In genomic region chr19:49086296-49086695, GRCh38 we compare ENCODE assay signal across 10 cellular contexts. TPM values are rescaled to one million over a fixed set of nuclear protein-coding genes. Genes with fewer than 3 reads are reported as not detected.
A peak's percentile ranks its signal among the peaks of the same experiment; 100 is the strongest.
DNase-seq lines count a peak whose midpoint lies in the region; ATAC-seq, FAIRE-seq and TF ChIP-seq lines count a peak whose summit lies in the region.
"Had no signal": no experiment of that assay in that cellular context is flagged by ENCODE, and none has a peak within 500 bp of the region (broad histone marks: within the 10 kb centered on the region; RNA-seq: fewer than 3 reads in every experiment).

No MANE protein-coding gene starts in this region.

- TF ChIP-seq POLR2A in NB4 (IDR thresholded peaks at IDR 0.05; ENCODE audit: extremely low read depth, insufficient read length) (no peak), H1 (IDR thresholded peaks at IDR 0.05; ENCODE audit: control extremely low read depth in 1 of 2, low read depth in 2 of 2, low read length in 2 of 2) (no peak)

- no peak overlapping the region for H4K91ac ChIP-seq in H1 (replicated peaks; ENCODE audit: insufficient read length, low read length)

- H3K4me1 ChIP-seq in BLaER1 (peaks cover 36% of the 10 kb centered on the region), H1 (replicated peaks in 1 of 4; ENCODE audit: control insufficient read depth in 3 of 4, insufficient read depth in 4 of 4, low read length in 3 of 4) (peaks cover 4 to 6% (median 5%) of the 10 kb centered on the region in 4 experiments), neural progenitor cell (peaks cover 18% of the 10 kb centered on the region)

- H3K79me2 ChIP-seq in H1 (ENCODE audit: control insufficient read depth in 1 of 2, insufficient read depth in 2 of 2, low read length in 2 of 2) (peaks cover 34 to 50% of the 10 kb centered on the region in 2 experiments), neural progenitor cell (ENCODE audit: low read depth) (peaks cover 59% of the 10 kb centered on the region)

- H2BK12ac ChIP-seq in H1 (ENCODE audit: low read depth, low read length) = no peak overlapping the region

- H3K23me2 ChIP-seq in H1 (ENCODE audit: low read depth, low read length) = peaks cover 14% of the 10 kb centered on the region; the same call in 1 of the 2 replicates

- no peak overlapping the region for H2AK5ac ChIP-seq in H1 (ENCODE audit: low read depth, low read length)

- H3K9ac ChIP-seq in BLaER1 (peak overlapping the region; percentile 98), H1 (replicated peaks in 1 of 4; ENCODE audit: extremely low read depth in 1 of 4, low read depth in 3 of 4, low read length in 3 of 4) (peak overlapping the region; percentile 73 to 98 (median 96)), neural progenitor cell (peak overlapping the region; percentile 96)

- TF ChIP-seq EP300 in H1 (IDR thresholded peaks at IDR 0.05; ENCODE audit: borderline replicate concordance in 1 of 2, low read depth in 2 of 2, low read length in 2 of 2) = no peak

- H3K9me3 Mint-ChIP-seq in neural progenitor cell = no peaks in the 10 kb centered on the region

- H4K20me1 ChIP-seq in BLaER1 (peaks cover 59% of the 10 kb centered on the region), H1 (replicated peaks in 1 of 2; ENCODE audit: control insufficient read depth in 1 of 2, insufficient read depth in 2 of 2, low read length in 2 of 2) (peaks cover 25 to 28% of the 10 kb centered on the region in 2 experiments), neural progenitor cell (ENCODE audit: low read depth) (peaks cover 59% of the 10 kb centered on the region)

- no peak for FAIRE-seq in H1 (lab: Jason Lieb, UNC)

- no peak overlapping the region for H2BK120ac ChIP-seq in H1 (replicated peaks; ENCODE audit: low read depth, low read length)

- H3K4ac ChIP-seq in H1 (replicated peaks; ENCODE audit: insufficient read length, low read depth, low read length) = no peak overlapping the region

- peak overlapping the region; percentile 97 for H3K4me3 Mint-ChIP-seq in neural progenitor cell

- no peak overlapping the region for H2BK5ac ChIP-seq in H1 (ENCODE audit: low read depth, low read length)

- CTCF ChIA-PET in H1 (lab: Charles Lee; ENCODE audit: partially characterized antibody) = interaction anchor here (0.9 to 2.7 kb wide), 5 partner anchors 11 to 22 kb away, joined by 3 to 12 read pairs (median 3); no protein-coding TSS in a partner anchor

- H3K4me3 ChIP-seq in BLaER1 (peak overlapping the region; percentile 97), NB4 (ENCODE audit: low read depth, low read length) (peak overlapping the region; percentile 98), H1 (ENCODE audit: extremely low read depth in 1 of 4, insufficient read depth in 2 of 4, low read depth in 3 of 4, low read length in 4 of 4) (peak overlapping the region; percentile 84 to 97 (median 90)), neural progenitor cell (peak overlapping the region; percentile 89)

- no peak overlapping the region for H3K56ac ChIP-seq in H1 (replicated peaks; ENCODE audit: insufficient read length, low read depth, low read length)

- peaks cover 20% of the 10 kb centered on the region for H3K4me1 Mint-ChIP-seq in neural progenitor cell

- POLR2A ChIA-PET in H1 (lab: Charles Lee; ENCODE audit: partially characterized antibody) = interaction anchor here (0.9 to 2.9 kb wide), 9 partner anchors 9 to 63 kb away, joined by 3 to 21 read pairs (median 7); no protein-coding TSS in a partner anchor

- H3K79me1 ChIP-seq in H1 (ENCODE audit: low read depth, low read length) = peaks cover 12% of the 10 kb centered on the region

- peaks cover 16% of the 10 kb centered on the region for H3K36me3 Mint-ChIP-seq in neural progenitor cell

- H3K9me3 ChIP-seq in BLaER1 (no peaks in the 10 kb centered on the region), H1 (ENCODE audit: insufficient read depth in 2 of 2, low read depth in 1 of 2, low read length in 1 of 2) (no peaks in the 10 kb centered on the region), neural progenitor cell (ENCODE audit: low read depth) (no peaks in the 10 kb centered on the region)

- ATAC-seq in HG02885 (IDR thresholded peaks at IDR 0.05; ENCODE audit: poor library complexity, unreplicated experiment) = no peak
- ATAC-seq in HG03039 (IDR thresholded peaks at IDR 0.05; ENCODE audit: unreplicated experiment) = no peak

- H3K27ac Mint-ChIP-seq in neural progenitor cell = peak overlapping the region; percentile 94

- no peak for DNase-seq in NB4 (ENCODE audit: low read depth)
- DNase-seq in H1 (ENCODE audit: low read depth in 1 of 2, low spot score in 2 of 2) = no peak
- DNase-seq in neural progenitor cell (ENCODE audit: low spot score) = no peak
- DNase-seq in MV-4-11 (lab: John Stamatoyannopoulos, UW) = no peak
- no peak for DNase-seq in DMS79 (lab: John Stamatoyannopoulos, UW)
- DNase-seq: NCI-H2081 had no signal

- H3K23ac ChIP-seq in H1 (ENCODE audit: insufficient read length) = no peak overlapping the region

- H3K27ac ChIP-seq in BLaER1 = peak overlapping the region; percentile 97
- peak overlapping the region; percentile 94; the same call in 1 of the 2 replicates for H3K27ac ChIP-seq in H1 (ENCODE audit: low read depth, low read length)
- H3K27ac ChIP-seq in neural progenitor cell = no peak overlapping the region

- H3K4me2 ChIP-seq in BLaER1 (peak overlapping the region; percentile 100), H1 (ENCODE audit: insufficient read depth in 1 of 2, low read depth in 2 of 2, low read length in 2 of 2) (peak overlapping the region; percentile 82 to 88), neural progenitor cell (peak overlapping the region; percentile 100)

- no peak overlapping the region for H4K5ac ChIP-seq in H1 (ENCODE audit: insufficient read length, low read depth, low read length)

- no peak overlapping the region for H4K8ac ChIP-seq in H1 (ENCODE audit: extremely low read depth, insufficient read depth, low read length)

- no peak overlapping the region for H3K14ac ChIP-seq in H1 (ENCODE audit: insufficient read length)

- peaks cover 2% of the 10 kb centered on the region for H3K27me3 Mint-ChIP-seq in neural progenitor cell (ENCODE audit: insufficient read depth, low read depth)

- H2BK20ac ChIP-seq in H1 (ENCODE audit: low read length) = no peak overlapping the region

- peaks cover 52% of the 10 kb centered on the region for H3K36me3 ChIP-seq in BLaER1
- H3K36me3 ChIP-seq in H1 (ENCODE audit: control insufficient read depth in 2 of 4, insufficient read depth in 4 of 4, low read length in 3 of 4) = peaks cover 16 to 45% (median 23%) of the 10 kb centered on the region in 4 experiments
- H3K36me3 ChIP-seq in neural progenitor cell = peaks cover 7% of the 10 kb centered on the region

- no peak for TF ChIP-seq RAD21 in H1 (IDR thresholded peaks at IDR 0.05 in 1 of 2, conservative IDR thresholded peaks at IDR 0.05 in 1 of 2; ENCODE audit: low read depth in 2 of 2, low read length in 2 of 2)

- 83% methylated on average over 11 of the region's 11 CpGs; no CpG with 5 or more reads in 1 of the 2 experiments for WGBS in H1 (ENCODE audit: extremely low coverage in 1 of 2, insufficient coverage in 1 of 2, insufficient read length in 1 of 2, insufficient replicate concordance in 2 of 2, low coverage in 1 of 2, low lambda C conversion rate in 2 of 2, missing lambda C conversion rate in 1 of 2), 2 experiments

- H2AFZ ChIP-seq in H1 (ENCODE audit: low read length) = no peak overlapping the region
- no peak overlapping the region for H2AFZ ChIP-seq in neural progenitor cell (replicated peaks)

- H2BK15ac ChIP-seq in H1 (ENCODE audit: low read length) = no peak overlapping the region

- TF ChIP-seq CTCF in NB4 (IDR thresholded peaks at IDR 0.05; ENCODE audit: low read depth, low read length) = no peak
- TF ChIP-seq CTCF in H1 (IDR thresholded peaks at IDR 0.05; ENCODE audit: control extremely low read depth in 1 of 3, insufficient read depth in 1 of 3, low read depth in 1 of 3, low read length in 3 of 3) = no peak
- TF ChIP-seq CTCF in neural progenitor cell (IDR thresholded peaks at IDR 0.05) = no peak

- H3K27me3 ChIP-seq in BLaER1 (no peaks in the 10 kb centered on the region), H1 (replicated peaks in 1 of 4; ENCODE audit: control insufficient read depth in 3 of 4, extremely low read depth in 1 of 4, insufficient read depth in 3 of 4, low read length in 3 of 4) (peaks cover 0 to 3% (median 0%) of the 10 kb centered on the region in 4 experiments; a peak in 1 of 7 replicates), neural progenitor cell (peaks cover 4% of the 10 kb centered on the region)

- H3F3A ChIP-seq in neural progenitor cell (ENCODE audit: low read depth) = peaks cover 14% of the 10 kb centered on the region

- no peak overlapping the region for H3K18ac ChIP-seq in H1 (ENCODE audit: extremely low read depth, low read length)

RNA-seq across cellular contexts. Expression of gene SNRNP70, which starts 1.0 kb away (rescaled TPM):
- total RNA-seq in H1 (2021; fragmentation: NEBNext Ultra II Directional; extraction: Animal tissue kit (Norgen Biotek cat#: 25700)) = 231 and 244 TPM in 2 replicates
- 235 and 515 TPM in 2 replicates for polyA plus RNA-seq in H1 (2011; rRNA removed)
- 297 TPM for polyA plus RNA-seq in H1 (2011; cell fraction: cytosol; rRNA removed)
- 997 TPM for polyA plus RNA-seq in H1 (2011; cell fraction: nucleus; rRNA removed)
- polyA plus RNA-seq in H1 (2012, experiment 1 of 2) = 258 to 390 TPM (median 349 TPM) in 4 replicates
- 223 TPM for polyA plus RNA-seq in H1 (2012, experiment 2 of 2)
- 289 TPM for polyA plus RNA-seq in H1 (2013, experiment 1 of 2)
- 270 TPM for polyA plus RNA-seq in H1 (2013, experiment 2 of 2)
- 75.3 and 90.3 TPM in 2 replicates for polyA minus RNA-seq in H1 (2011; rRNA and poly(A)+ RNA removed)
- polyA minus RNA-seq in H1 (2011; cell fraction: cytosol; rRNA and poly(A)+ RNA removed) = 102 TPM
- 140 TPM for polyA minus RNA-seq in H1 (2011; cell fraction: nucleus; rRNA and poly(A)+ RNA removed)
- 162 and 365 TPM in 2 replicates for total RNA-seq in neural progenitor cell (ENCODE audit: low replicate concordance)

RNA-seq across cellular contexts. Expression of gene KCNA7, which starts 13.8 kb away (rescaled TPM):
- total RNA-seq in H1 (2021; fragmentation: NEBNext Ultra II Directional; extraction: Animal tissue kit (Norgen Biotek cat#: 25700)) = 0.10 and 0.17 TPM in 2 replicates
- polyA plus RNA-seq in H1 (2011; rRNA removed) = 0.06 and 0.09 TPM in 2 replicates
- 0.13 TPM for polyA plus RNA-seq in H1 (2011; cell fraction: cytosol; rRNA removed)
- 0.10 TPM for polyA plus RNA-seq in H1 (2011; cell fraction: nucleus; rRNA removed)
- 0.15 to 0.23 TPM (median 0.18 TPM) in 4 replicates for polyA plus RNA-seq in H1 (2012, experiment 1 of 2)
- not detected for polyA plus RNA-seq in H1 (2012, experiment 2 of 2)
- polyA plus RNA-seq in H1 (2013, experiment 1 of 2) = 0.08 TPM
- 0.07 TPM for polyA plus RNA-seq in H1 (2013, experiment 2 of 2)
- 0.09 and 0.24 TPM in 2 replicates for polyA minus RNA-seq in H1 (2011; rRNA and poly(A)+ RNA removed)
- polyA minus RNA-seq in H1 (2011; cell fraction: cytosol; rRNA and poly(A)+ RNA removed) = not detected
- 0.20 TPM for polyA minus RNA-seq in H1 (2011; cell fraction: nucleus; rRNA and poly(A)+ RNA removed)
- 0.11 TPM in 1 of 2 replicates, not detected in the other for total RNA-seq in neural progenitor cell (ENCODE audit: low replicate concordance)
- total RNA-seq: dermis microvascular lymphatic vessel endothelial cell had no signal

RNA-seq across cellular contexts. Expression of gene NTF4, which starts 21.7 kb away (rescaled TPM):
- total RNA-seq in H1 (2021; fragmentation: NEBNext Ultra II Directional; extraction: Animal tissue kit (Norgen Biotek cat#: 25700)) = 2.8 and 3.1 TPM in 2 replicates
- polyA plus RNA-seq in H1 (2011; rRNA removed) = 5.3 and 6.5 TPM in 2 replicates
- 5.4 TPM for polyA plus RNA-seq in H1 (2011; cell fraction: cytosol; rRNA removed)
- 13.6 TPM for polyA plus RNA-seq in H1 (2011; cell fraction: nucleus; rRNA removed)
- 0.80 to 5.3 TPM (median 4.3 TPM) in 4 replicates for polyA plus RNA-seq in H1 (2012, experiment 1 of 2)
- 2.3 TPM for polyA plus RNA-seq in H1 (2012, experiment 2 of 2)
- polyA plus RNA-seq in H1 (2013, experiment 1 of 2) = 2.7 TPM
- polyA plus RNA-seq in H1 (2013, experiment 2 of 2) = 2.7 TPM
- 0.59 and 0.82 TPM in 2 replicates for polyA minus RNA-seq in H1 (2011; rRNA and poly(A)+ RNA removed)
- polyA minus RNA-seq in H1 (2011; cell fraction: cytosol; rRNA and poly(A)+ RNA removed) = 1.2 TPM
- polyA minus RNA-seq in H1 (2011; cell fraction: nucleus; rRNA and poly(A)+ RNA removed) = 3.4 TPM
- 0.46 and 3.8 TPM in 2 replicates for total RNA-seq in neural progenitor cell (ENCODE audit: low replicate concordance)
- total RNA-seq: dermis microvascular lymphatic vessel endothelial cell had no signal

RNA-seq across cellular contexts. Expression of gene LIN7B, which starts 27.9 kb away (rescaled TPM):
- 4.1 and 4.2 TPM in 2 replicates for total RNA-seq in H1 (2021; fragmentation: NEBNext Ultra II Directional; extraction: Animal tissue kit (Norgen Biotek cat#: 25700))
- 4.1 and 6.0 TPM in 2 replicates for polyA plus RNA-seq in H1 (2011; rRNA removed)
- polyA plus RNA-seq in H1 (2011; cell fraction: cytosol; rRNA removed) = 4.6 TPM
- 9.1 TPM for polyA plus RNA-seq in H1 (2011; cell fraction: nucleus; rRNA removed)
- polyA plus RNA-seq in H1 (2012, experiment 1 of 2) = 1.7 to 7.5 TPM (median 4.9 TPM) in 4 replicates
- polyA plus RNA-seq in H1 (2012, experiment 2 of 2) = 2.1 TPM
- polyA plus RNA-seq in H1 (2013, experiment 1 of 2) = 1.8 TPM
- polyA plus RNA-seq in H1 (2013, experiment 2 of 2) = 2.8 TPM
- polyA minus RNA-seq in H1 (2011; rRNA and poly(A)+ RNA removed) = 1.6 and 2.4 TPM in 2 replicates
- polyA minus RNA-seq in H1 (2011; cell fraction: cytosol; rRNA and poly(A)+ RNA removed) = not detected
- polyA minus RNA-seq in H1 (2011; cell fraction: nucleus; rRNA and poly(A)+ RNA removed) = 3.5 TPM
- total RNA-seq in neural progenitor cell (ENCODE audit: low replicate concordance) = 9.2 and 9.7 TPM in 2 replicates

RNA-seq across cellular contexts. Expression of gene CGB7, which starts 28.7 kb away (rescaled TPM):
- total RNA-seq in H1 (2021; fragmentation: NEBNext Ultra II Directional; extraction: Animal tissue kit (Norgen Biotek cat#: 25700)) = 0.52 and 1.2 TPM in 2 replicates
- 2.2 and 3.8 TPM in 2 replicates for polyA plus RNA-seq in H1 (2011; rRNA removed)
- 3.5 TPM for polyA plus RNA-seq in H1 (2011; cell fraction: cytosol; rRNA removed)
- 21.3 TPM for polyA plus RNA-seq in H1 (2011; cell fraction: nucleus; rRNA removed)
- polyA plus RNA-seq in H1 (2012, experiment 1 of 2) = 0.40 to 2.9 TPM (median 1.7 TPM) in 4 replicates
- polyA plus RNA-seq in H1 (2012, experiment 2 of 2) = 0.87 TPM
- 1.1 TPM for polyA plus RNA-seq in H1 (2013, experiment 1 of 2)
- polyA plus RNA-seq in H1 (2013, experiment 2 of 2) = 1.1 TPM
- 0.29 and 0.57 TPM in 2 replicates for polyA minus RNA-seq in H1 (2011; rRNA and poly(A)+ RNA removed)
- polyA minus RNA-seq in H1 (2011; cell fraction: cytosol; rRNA and poly(A)+ RNA removed) = not detected
- 1.3 TPM for polyA minus RNA-seq in H1 (2011; cell fraction: nucleus; rRNA and poly(A)+ RNA removed)
- total RNA-seq in neural progenitor cell (ENCODE audit: low replicate concordance) = 0.31 TPM in 1 of 2 replicates, not detected in the other
